10 cellular contexts compared by ENCODE assay signal in the genomic region with DNA sequence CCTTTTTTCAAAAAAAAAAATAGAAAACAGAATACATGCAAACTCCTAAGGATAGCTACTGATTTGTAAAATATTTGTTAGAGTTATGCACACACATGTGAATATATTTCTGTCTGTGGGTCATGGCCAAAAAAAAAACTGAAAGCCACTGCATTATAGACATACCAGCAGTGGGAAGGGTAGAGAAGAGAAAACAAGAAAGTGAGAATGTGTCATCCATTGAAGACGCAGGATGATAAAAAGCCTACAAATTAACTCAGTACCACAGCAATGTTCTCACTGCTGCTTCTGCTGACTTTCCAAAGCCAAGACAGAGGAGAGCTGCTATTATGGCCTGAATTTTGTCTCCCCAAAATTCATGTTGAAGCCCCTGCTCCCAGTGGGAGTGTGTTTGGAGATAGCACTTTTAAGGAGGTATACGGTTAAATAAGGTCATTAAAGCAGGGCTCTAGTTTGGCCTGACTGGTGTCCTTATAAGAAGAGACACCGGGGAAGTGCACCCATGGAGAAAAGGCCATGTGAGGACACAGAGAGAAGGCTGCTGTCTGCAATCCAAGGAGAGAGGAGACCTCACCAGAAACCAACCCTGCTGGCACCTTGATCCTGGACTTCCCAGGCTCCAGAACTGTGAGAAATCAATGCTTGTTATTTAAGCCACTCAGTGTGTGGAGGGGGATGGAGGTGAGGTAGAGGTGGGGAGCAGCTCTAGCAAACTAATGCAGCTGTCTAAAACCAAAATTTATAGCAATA.
DNase-seq lines count a peak whose midpoint lies in the region; ATAC-seq and TF ChIP-seq lines count a peak whose summit lies in the region.
"Had no signal": no experiment of that assay in that cellular context is flagged by ENCODE, and none has a peak within 500 bp of the region (broad histone marks: within the 10 kb centered on the region; RNA-seq: fewer than 3 reads in every experiment).

No MANE protein-coding gene starts in this region.

- H3K4me3 ChIP-seq in GM12865 (ENCODE audit: low read depth, low read length): peak overlapping the region; percentile 33
- H3K4me3 ChIP-seq in Panc1 (ENCODE audit: low read depth in 2 of 2, low read length in 2 of 2): peak overlapping the region in 1 of 2 experiments; percentile 1; a peak in 2 of 4 replicates
- H3K4me3 ChIP-seq in skeletal muscle satellite cell (ENCODE audit: low read length): no peak overlapping the region
- H3K4me3 ChIP-seq in adrenal gland: no peak overlapping the region
- H3K4me3 ChIP-seq in endodermal cell (ENCODE audit: low read length): no peak overlapping the region

- TF ChIP-seq CTCF in GM12865 (IDR thresholded peaks at IDR 0.05; ENCODE audit: insufficient read depth, low read depth, low read length, missing control alignments): no peak
- TF ChIP-seq CTCF in Panc1 (IDR thresholded peaks at IDR 0.05): no peak
- TF ChIP-seq CTCF in progenitor cell of endocrine pancreas (IDR thresholded peaks at IDR 0.05; ENCODE audit: unreplicated experiment): no peak
- no peak for TF ChIP-seq CTCF in adrenal gland (IDR thresholded peaks at IDR 0.05)
- no peak for TF ChIP-seq CTCF in endodermal cell (conservative IDR thresholded peaks at IDR 0.05)

- no peak; the same call in 1 of the 2 replicates for ATAC-seq in Panc1

- H3K4me1 Mint-ChIP-seq in progenitor cell of endocrine pancreas (ENCODE audit: low read depth) (peaks cover 21% of the 10 kb centered on the region), endodermal cell (peaks cover 5% of the 10 kb centered on the region)

- no peak for TF ChIP-seq POLR2A in adrenal gland (IDR thresholded peaks at IDR 0.05)

- H3K36me3 Mint-ChIP-seq in progenitor cell of endocrine pancreas (ENCODE audit: insufficient read depth) (peaks cover 14% of the 10 kb centered on the region), endodermal cell (ENCODE audit: low read depth) (peaks cover 9% of the 10 kb centered on the region)

- H3K27ac ChIP-seq in Panc1 (ENCODE audit: low read length) (peak overlapping the region; percentile 97), adrenal gland (no peak overlapping the region), endodermal cell (ENCODE audit: low read depth, low read length) (no peak overlapping the region)
- H3K27ac ChIP-seq: parathyroid adenoma had no signal

- H3K9ac ChIP-seq in skeletal muscle satellite cell (ENCODE audit: low read depth, low read length) (peak overlapping the region; percentile 52), endodermal cell (ENCODE audit: extremely low read depth, low read length, poor library complexity, severe bottlenecking) (no peak overlapping the region)
- H3K9ac ChIP-seq: parathyroid adenoma had no signal

- H3K27me3 ChIP-seq in Panc1 (ENCODE audit: control insufficient read depth, insufficient read depth, low read length) (no peaks in the 10 kb centered on the region), skeletal muscle satellite cell (ENCODE audit: control insufficient read depth, insufficient read depth, low read length) (no peaks in the 10 kb centered on the region), adrenal gland (no peaks in the 10 kb centered on the region), endodermal cell (ENCODE audit: control insufficient read depth, insufficient read depth, low read length, poor library complexity, severe bottlenecking) (no peaks in the 10 kb centered on the region)

- H3K36me3 ChIP-seq in Panc1 (ENCODE audit: control insufficient read depth, insufficient read depth, low read length): peaks cover 7% of the 10 kb centered on the region
- peaks cover 18% of the 10 kb centered on the region for H3K36me3 ChIP-seq in skeletal muscle satellite cell (ENCODE audit: insufficient read depth, low read length)
- H3K36me3 ChIP-seq in adrenal gland (replicated peaks in 1 of 2): no peaks in the 10 kb centered on the region
- no peaks in the 10 kb centered on the region for H3K36me3 ChIP-seq in endodermal cell (ENCODE audit: control insufficient read depth, insufficient read depth, low read length)

- POLR2A ChIA-PET in Panc1 (lab: Charles Lee): interaction anchor here (0.6 kb wide), 1 partner anchor 19 kb away, joined by 3 read pairs; no protein-coding TSS in a partner anchor

- H3K4me3 Mint-ChIP-seq in progenitor cell of endocrine pancreas (ENCODE audit: low read depth): no peak overlapping the region
- H3K4me3 Mint-ChIP-seq in endodermal cell: no peak overlapping the region

- DNase-seq in GM12865 (ENCODE audit: low read depth) (peak; percentile 53), Panc1 (ENCODE audit: low read depth, low spot score) (no peak), fibroblast of peridontal ligament (ENCODE audit: extremely low read depth) (peak; percentile 80), inferior parietal cortex (ENCODE audit: extremely low spot score) (no peak), progenitor cell of endocrine pancreas (ENCODE audit: low spot score, unreplicated experiment) (no peak), adrenal gland (no peak), endodermal cell (no peak)
- DNase-seq: activated CD4-positive, alpha-beta T cell treated with anti-CD3 and anti-CD28 coated beads, Interleukin-2, amount 50 U/mL, for 1 hour had no signal

- CTCF ChIA-PET in Panc1 (lab: Charles Lee): no interaction called here

- H3K9me3 ChIP-seq in Panc1 (ENCODE audit: control insufficient read depth, insufficient read depth, low read depth, low read length): no peaks in the 10 kb centered on the region
- H3K9me3 ChIP-seq in skeletal muscle satellite cell (replicated peaks; ENCODE audit: low read length): no peaks in the 10 kb centered on the region
- H3K9me3 ChIP-seq in adrenal gland (replicated peaks in 1 of 3): no peaks in the 10 kb centered on the region
- no peaks in the 10 kb centered on the region for H3K9me3 ChIP-seq in endodermal cell (ENCODE audit: control insufficient read depth, low read length)

- H3K4me2 ChIP-seq in skeletal muscle satellite cell (ENCODE audit: low read length): peak overlapping the region; percentile 59

- 73 to 87% (median 78%) methylated on average over 3 of the region's 3 CpGs for WGBS in adrenal gland, 4 donors
- 98% methylated on average over 3 of the region's 3 CpGs; no CpG with 5 or more reads in 1 of the 2 experiments for WGBS in endodermal cell (ENCODE audit: insufficient coverage in 1 of 2, insufficient read length in 1 of 2), 2 experiments

- no TSS peak for BruUV-seq in Panc1 (replicated peaks; lab: Mats Ljungman, UMichigan)

- H3K27me3 Mint-ChIP-seq in progenitor cell of endocrine pancreas: no peaks in the 10 kb centered on the region
- H3K27me3 Mint-ChIP-seq in endodermal cell (ENCODE audit: insufficient read depth): no peaks in the 10 kb centered on the region

- H3K4me1 ChIP-seq in Panc1 (ENCODE audit: control insufficient read depth, insufficient read depth, low read length): peaks cover 84% of the 10 kb centered on the region
- H3K4me1 ChIP-seq in skeletal muscle satellite cell (ENCODE audit: control insufficient read depth, insufficient read depth, low read length): peaks cover 43% of the 10 kb centered on the region
- peaks cover 0 to 7% of the 10 kb centered on the region in 2 donors for H3K4me1 ChIP-seq in adrenal gland (replicated peaks in 1 of 2)
- H3K4me1 ChIP-seq in endodermal cell (ENCODE audit: control insufficient read depth, insufficient read depth, low read length): no peaks in the 10 kb centered on the region

- in situ Hi-C loops in Panc1 (cut with HindIII; ENCODE audit: low pct_unique_long_range_greater_than_20kb, low sequenced_read_pairs): no loop called here

- H3K27ac Mint-ChIP-seq in progenitor cell of endocrine pancreas (no peak overlapping the region), endodermal cell (no peak overlapping the region)

- intact Hi-C loops in Panc1 (cut with micrococcal nuclease; ENCODE audit: unreplicated experiment) (no loop called here), adrenal gland (cut with DNase I) (no loop called here)

- H3K9me3 Mint-ChIP-seq in progenitor cell of endocrine pancreas (ENCODE audit: low read depth) (no peaks in the 10 kb centered on the region), endodermal cell (no peaks in the 10 kb centered on the region)

Comparison
In these comparisons a context has a peak if more than half of its experiments do, and no peak if none do; other contexts are left out.
1. DNase-seq: peak in GM12865 (single experiment) and fibroblast of peridontal ligament (single experiment); none in Panc1 (single experiment), inferior parietal cortex (single experiment), progenitor cell of endocrine pancreas (single experiment), adrenal gland (0 of 7) and endodermal cell (single experiment).